ENCODE assay signal across 1 cellular context in genomic region chr6:15079288-15079817, GRCh38.
TF ChIP-seq lines count a peak whose summit lies in the region.

No MANE protein-coding gene starts in this region.

TF ChIP-seq in K562, 482 proteins besides CTCF, POLR2A, EP300 and RAD21 (continued from another document and continues in another):
- no peak for TF ChIP-seq ZNF280A (IDR thresholded peaks at IDR 0.05; ENCODE audit: low read depth, partially characterized antibody)
- no peak for TF ChIP-seq AFF1 (IDR thresholded peaks at IDR 0.05; ENCODE audit: low read depth in 1 of 2, partially characterized antibody in 2 of 2)
- TF ChIP-seq SMAD4 (CRISPR knock-in tag; conservative IDR thresholded peaks at IDR 0.05), result peak; percentile 80; the same call in 1 of the 2 replicates
- TF ChIP-seq ZBTB5 (IDR thresholded peaks at IDR 0.05), result no peak
- no peak for TF ChIP-seq KLF6 (CRISPR knock-in tag; IDR thresholded peaks at IDR 0.05; ENCODE audit: borderline replicate concordance)
- TF ChIP-seq ZNF445 (CRISPR knock-in tag; IDR thresholded peaks at IDR 0.05; ENCODE audit: low read depth), result no peak
- peak; percentile 28; the same call in 1 of the 2 replicates for TF ChIP-seq HDAC8 (tag; IDR thresholded peaks at IDR 0.05)
- TF ChIP-seq PPARD (CRISPR knock-in tag; IDR thresholded peaks at IDR 0.05), result no peak
- peak; percentile 96 for TF ChIP-seq ARID3A (IDR thresholded peaks at IDR 0.05; ENCODE audit: borderline replicate concordance, low read depth, low read length)
- no peak for TF ChIP-seq PBX2 (CRISPR knock-in tag; IDR thresholded peaks at IDR 0.05; ENCODE audit: low read depth)
- TF ChIP-seq PBX2 (tag; conservative IDR thresholded peaks at IDR 0.05; ENCODE audit: low read depth), result peak; percentile 79
- no peak for TF ChIP-seq ZNF12 (CRISPR knock-in tag; IDR thresholded peaks at IDR 0.05)
- no peak for TF ChIP-seq ZNF695 (CRISPR knock-in tag; IDR thresholded peaks at IDR 0.05)
- TF ChIP-seq ZNF311 (CRISPR knock-in tag; IDR thresholded peaks at IDR 0.05), result no peak
- TF ChIP-seq CUX1 (CRISPR knock-in tag; IDR thresholded peaks at IDR 0.05), result peak; percentile 28; the same call in 1 of the 2 replicates
- peak; percentile 95 for TF ChIP-seq SMARCE1 (IDR thresholded peaks at IDR 0.05)
- TF ChIP-seq HLTF (IDR thresholded peaks at IDR 0.05), result no peak
- TF ChIP-seq TCF3 (CRISPR knock-in tag; IDR thresholded peaks at IDR 0.05), result peak; percentile 96
- no peak for TF ChIP-seq TRIM25 (IDR thresholded peaks at IDR 0.05; ENCODE audit: borderline replicate concordance)
- no peak for TF ChIP-seq NRF1 (conservative IDR thresholded peaks at IDR 0.05 in 1 of 2, IDR thresholded peaks at IDR 0.05 in 1 of 2)
- TF ChIP-seq HMGN3 (IDR thresholded peaks at IDR 0.05; ENCODE audit: borderline replicate concordance, extremely low read depth, insufficient read length, low read depth, low read length), result peak; percentile 96
- TF ChIP-seq SREBF2 (CRISPR knock-in tag; IDR thresholded peaks at IDR 0.05), result no peak
- no peak for TF ChIP-seq STAT6 (CRISPR knock-in tag; IDR thresholded peaks at IDR 0.05)
- no peak for TF ChIP-seq SFPQ (IDR thresholded peaks at IDR 0.05; ENCODE audit: low read depth, low read length)
- no peak for TF ChIP-seq ZBTB8A (IDR thresholded peaks at IDR 0.05; ENCODE audit: partially characterized antibody)
- TF ChIP-seq NCOR1 (IDR thresholded peaks at IDR 0.05), result peak; percentile 98
- no peak for TF ChIP-seq E2F5 (CRISPR knock-in tag; IDR thresholded peaks at IDR 0.05)
- peak; percentile 93 to 94 for TF ChIP-seq TRIM24 (IDR thresholded peaks at IDR 0.05)
